ENCODE assay signal across 2 cellular contexts in the genomic region with DNA sequence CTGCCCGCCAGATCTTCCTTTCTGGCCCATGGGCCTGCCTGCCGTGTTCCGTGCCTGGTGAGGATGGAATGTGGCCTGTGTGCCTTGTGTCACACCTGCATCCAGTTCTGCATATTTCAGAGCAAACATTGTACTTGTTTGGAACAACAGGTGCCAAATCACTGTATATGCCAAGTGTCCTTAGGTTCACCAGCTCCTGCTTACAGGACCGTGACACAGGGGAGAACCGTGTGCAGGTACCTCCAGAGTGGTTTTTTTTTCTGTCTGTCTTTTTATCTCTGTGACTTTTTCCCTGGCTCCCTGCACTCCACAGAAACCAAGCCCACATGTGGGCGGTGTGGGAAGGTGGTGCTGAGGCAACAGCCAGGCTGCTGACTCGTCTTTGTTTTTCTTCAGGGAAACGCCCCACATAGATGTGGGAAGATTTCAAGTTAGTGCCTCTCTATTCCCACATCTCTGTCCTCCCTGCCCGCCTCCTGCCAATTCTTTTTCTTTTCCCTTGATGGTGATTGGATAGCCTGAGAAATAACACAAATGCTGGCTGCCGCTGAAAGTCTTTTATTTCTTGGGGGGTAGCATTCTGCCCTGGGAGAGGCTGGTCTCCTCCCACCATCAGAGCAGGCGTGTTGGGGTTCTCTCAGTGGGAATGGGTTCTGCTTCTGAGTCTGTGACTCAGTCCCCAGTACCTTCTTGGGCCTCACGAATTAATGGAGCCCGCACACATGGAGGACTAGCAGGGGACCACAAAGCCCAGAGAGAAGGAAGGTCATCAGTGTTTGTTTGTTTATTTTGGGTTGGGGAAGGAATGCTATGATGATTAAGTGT.
TF ChIP-seq lines count a peak whose summit lies in the region.

No MANE protein-coding gene starts in this region.

TF ChIP-seq in SK-N-SH, 30 proteins besides CTCF, POLR2A, EP300 and RAD21 (continued from another document):
- no peak for TF ChIP-seq SIN3A (IDR thresholded peaks at IDR 0.05; ENCODE audit: borderline replicate concordance, low read depth, low read length)
- no peak for TF ChIP-seq SMC3 (IDR thresholded peaks at IDR 0.05; ENCODE audit: low read depth, low read length)
- no peak for TF ChIP-seq POLR2AphosphoS5 (IDR thresholded peaks at IDR 0.05; ENCODE audit: low read depth, low read length)
- TF ChIP-seq, protein P1, sequence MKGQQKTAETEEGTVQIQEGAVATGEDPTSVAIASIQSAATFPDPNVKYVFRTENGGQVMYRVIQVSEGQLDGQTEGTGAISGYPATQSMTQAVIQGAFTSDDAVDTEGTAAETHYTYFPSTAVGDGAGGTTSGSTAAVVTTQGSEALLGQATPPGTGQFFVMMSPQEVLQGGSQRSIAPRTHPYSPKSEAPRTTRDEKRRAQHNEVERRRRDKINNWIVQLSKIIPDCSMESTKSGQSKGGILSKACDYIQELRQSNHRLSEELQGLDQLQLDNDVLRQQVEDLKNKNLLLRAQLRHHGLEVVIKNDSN (IDR thresholded peaks at IDR 0.05; ENCODE audit: borderline replicate concordance, low read depth), result no peak
- TF ChIP-seq GABPA (IDR thresholded peaks at IDR 0.05; ENCODE audit: low read depth), result no peak
- TF ChIP-seq TAF1 (IDR thresholded peaks at IDR 0.05; ENCODE audit: borderline replicate concordance, low read depth, low read length), result no peak
- no peak for TF ChIP-seq RCOR1 (IDR thresholded peaks at IDR 0.05; ENCODE audit: low read length)
- TF ChIP-seq YY1 (IDR thresholded peaks at IDR 0.05; ENCODE audit: low read depth), result no peak
- no peak for TF ChIP-seq FOXM1 (IDR thresholded peaks at IDR 0.05; ENCODE audit: low read depth)
- no peak for TF ChIP-seq ELF1 (IDR thresholded peaks at IDR 0.05)

TF ChIP-seq in SK-N-SH treated with all-trans-retinoic acid at 6 μM for 48 hours, 23 proteins besides CTCF, POLR2A, EP300 and RAD21 (continued from another document):
- TF ChIP-seq, protein P2, sequence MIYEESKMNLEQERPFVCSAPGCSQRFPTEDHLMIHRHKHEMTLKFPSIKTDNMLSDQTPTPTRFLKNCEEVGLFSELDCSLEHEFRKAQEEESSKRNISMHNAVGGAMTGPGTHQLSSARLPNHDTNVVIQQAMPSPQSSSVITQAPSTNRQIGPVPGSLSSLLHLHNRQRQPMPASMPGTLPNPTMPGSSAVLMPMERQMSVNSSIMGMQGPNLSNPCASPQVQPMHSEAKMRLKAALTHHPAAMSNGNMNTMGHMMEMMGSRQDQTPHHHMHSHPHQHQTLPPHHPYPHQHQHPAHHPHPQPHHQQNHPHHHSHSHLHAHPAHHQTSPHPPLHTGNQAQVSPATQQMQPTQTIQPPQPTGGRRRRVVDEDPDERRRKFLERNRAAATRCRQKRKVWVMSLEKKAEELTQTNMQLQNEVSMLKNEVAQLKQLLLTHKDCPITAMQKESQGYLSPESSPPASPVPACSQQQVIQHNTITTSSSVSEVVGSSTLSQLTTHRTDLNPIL (CRISPR knock-in tag; IDR thresholded peaks at IDR 0.05; ENCODE audit: low read depth), result no peak
- TF ChIP-seq BACH2 (CRISPR knock-in tag; IDR thresholded peaks at IDR 0.05; ENCODE audit: borderline replicate concordance), result no peak
- no peak for TF ChIP-seq ZNF70 (CRISPR knock-in tag; IDR thresholded peaks at IDR 0.05)
- TF ChIP-seq, protein P3, sequence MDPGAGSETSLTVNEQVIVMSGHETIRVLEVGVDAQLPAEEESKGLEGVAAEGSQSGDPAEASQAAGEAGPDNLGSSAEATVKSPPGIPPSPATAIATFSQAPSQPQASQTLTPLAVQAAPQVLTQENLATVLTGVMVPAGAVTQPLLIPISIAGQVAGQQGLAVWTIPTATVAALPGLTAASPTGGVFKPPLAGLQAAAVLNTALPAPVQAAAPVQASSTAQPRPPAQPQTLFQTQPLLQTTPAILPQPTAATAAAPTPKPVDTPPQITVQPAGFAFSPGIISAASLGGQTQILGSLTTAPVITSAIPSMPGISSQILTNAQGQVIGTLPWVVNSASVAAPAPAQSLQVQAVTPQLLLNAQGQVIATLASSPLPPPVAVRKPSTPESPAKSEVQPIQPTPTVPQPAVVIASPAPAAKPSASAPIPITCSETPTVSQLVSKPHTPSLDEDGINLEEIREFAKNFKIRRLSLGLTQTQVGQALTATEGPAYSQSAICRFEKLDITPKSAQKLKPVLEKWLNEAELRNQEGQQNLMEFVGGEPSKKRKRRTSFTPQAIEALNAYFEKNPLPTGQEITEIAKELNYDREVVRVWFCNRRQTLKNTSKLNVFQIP (CRISPR knock-in tag; IDR thresholded peaks at IDR 0.05; ENCODE audit: borderline replicate concordance, low read depth), result no peak
- no peak for TF ChIP-seq CSDC2 (CRISPR knock-in tag; IDR thresholded peaks at IDR 0.05)
- TF ChIP-seq GLIS3 (CRISPR knock-in tag; IDR thresholded peaks at IDR 0.05), result no peak
- TF ChIP-seq, protein P4, sequence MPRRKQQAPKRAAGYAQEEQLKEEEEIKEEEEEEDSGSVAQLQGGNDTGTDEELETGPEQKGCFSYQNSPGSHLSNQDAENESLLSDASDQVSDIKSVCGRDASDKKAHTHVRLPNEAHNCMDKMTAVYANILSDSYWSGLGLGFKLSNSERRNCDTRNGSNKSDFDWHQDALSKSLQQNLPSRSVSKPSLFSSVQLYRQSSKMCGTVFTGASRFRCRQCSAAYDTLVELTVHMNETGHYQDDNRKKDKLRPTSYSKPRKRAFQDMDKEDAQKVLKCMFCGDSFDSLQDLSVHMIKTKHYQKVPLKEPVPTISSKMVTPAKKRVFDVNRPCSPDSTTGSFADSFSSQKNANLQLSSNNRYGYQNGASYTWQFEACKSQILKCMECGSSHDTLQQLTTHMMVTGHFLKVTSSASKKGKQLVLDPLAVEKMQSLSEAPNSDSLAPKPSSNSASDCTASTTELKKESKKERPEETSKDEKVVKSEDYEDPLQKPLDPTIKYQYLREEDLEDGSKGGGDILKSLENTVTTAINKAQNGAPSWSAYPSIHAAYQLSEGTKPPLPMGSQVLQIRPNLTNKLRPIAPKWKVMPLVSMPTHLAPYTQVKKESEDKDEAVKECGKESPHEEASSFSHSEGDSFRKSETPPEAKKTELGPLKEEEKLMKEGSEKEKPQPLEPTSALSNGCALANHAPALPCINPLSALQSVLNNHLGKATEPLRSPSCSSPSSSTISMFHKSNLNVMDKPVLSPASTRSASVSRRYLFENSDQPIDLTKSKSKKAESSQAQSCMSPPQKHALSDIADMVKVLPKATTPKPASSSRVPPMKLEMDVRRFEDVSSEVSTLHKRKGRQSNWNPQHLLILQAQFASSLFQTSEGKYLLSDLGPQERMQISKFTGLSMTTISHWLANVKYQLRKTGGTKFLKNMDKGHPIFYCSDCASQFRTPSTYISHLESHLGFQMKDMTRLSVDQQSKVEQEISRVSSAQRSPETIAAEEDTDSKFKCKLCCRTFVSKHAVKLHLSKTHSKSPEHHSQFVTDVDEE (CRISPR knock-in tag; IDR thresholded peaks at IDR 0.05), result no peak
- no peak for TF ChIP-seq ISL1 (CRISPR knock-in tag; IDR thresholded peaks at IDR 0.05)
- no peak for TF ChIP-seq ZFP3 (CRISPR knock-in tag; IDR thresholded peaks at IDR 0.05)
- TF ChIP-seq TCF4 (CRISPR knock-in tag; IDR thresholded peaks at IDR 0.05; ENCODE audit: borderline replicate concordance), result no peak
- no peak for TF ChIP-seq PPARA (CRISPR knock-in tag; IDR thresholded peaks at IDR 0.05; ENCODE audit: borderline replicate concordance)
- TF ChIP-seq ZFP30 (CRISPR knock-in tag; IDR thresholded peaks at IDR 0.05), result no peak
